17 cellular contexts compared by ENCODE assay signal in the genomic region with DNA sequence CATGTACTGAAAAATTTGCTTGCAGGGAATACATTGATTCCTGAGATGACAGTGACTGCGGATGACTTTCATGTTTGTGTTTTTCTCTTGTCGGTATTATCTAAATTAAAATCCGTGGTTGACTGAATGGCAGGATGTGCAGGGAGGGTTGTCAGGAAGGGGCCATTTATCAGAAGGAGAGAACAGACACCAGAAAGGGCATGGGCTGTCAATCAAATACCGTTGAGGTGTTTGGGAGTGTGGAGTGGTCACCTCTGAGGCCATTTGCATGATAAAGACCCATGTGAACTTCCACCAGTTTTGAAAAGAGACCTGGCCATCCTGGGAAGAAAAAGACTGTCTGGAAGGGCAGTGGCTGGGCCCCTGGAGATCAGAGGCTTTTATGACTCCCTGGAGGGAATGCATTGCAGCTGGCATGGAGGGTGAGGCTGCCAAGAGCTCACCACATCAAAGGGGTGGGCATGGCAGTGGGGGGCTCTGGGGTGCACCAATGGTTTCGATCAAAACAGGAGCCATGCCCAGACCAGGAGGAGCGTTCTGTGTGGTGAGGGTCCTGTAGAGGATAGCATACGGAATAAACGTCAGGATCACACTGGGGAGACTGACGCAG.
"Had no signal": no experiment of that assay in that cellular context is flagged by ENCODE, and none has a peak within 500 bp of the region (broad histone marks: within the 10 kb centered on the region; RNA-seq: fewer than 3 reads in every experiment).

No MANE protein-coding gene starts in this region.

- H3K36me3 ChIP-seq: neutrophil, pancreas, right lobe of liver, thoracic aorta, upper lobe of right lung had no signal

- H3K4me3 ChIP-seq: pancreas, right lobe of liver, thoracic aorta, upper lobe of right lung had no signal

- H3K4me3 Mint-ChIP-seq: activated CD8-positive, alpha-beta T cell treated with anti-CD3 and anti-CD28 coated beads for 36 hours; activated naive CD4-positive, alpha-beta T cell treated with anti-CD3 and anti-CD28 coated beads, Interleukin-2, amount 10 ng/mL, durations not matched to agents 7 days and 5 days; activated T-cell treated with anti-CD3 and anti-CD28 coated beads, Interleukin-2, amount 50 U/mL, for 4 hours; natural killer cell; stimulated activated effector memory CD8-positive, alpha-beta T cell treated with anti-CD3 and anti-CD28 coated beads, Interleukin-12 subunit alpha, Interleukin-12 subunit beta, amount 100 ng/mL, for 72 hours; WTC11 had no signal

- ATAC-seq: activated CD8-positive, alpha-beta T cell treated with anti-CD3 and anti-CD28 coated beads for 36 hours; activated T-cell treated with anti-CD3 and anti-CD28 coated beads, Interleukin-2, amount 50 U/mL, for 4 hours; esophagus mucosa; natural killer cell; pancreas; right lobe of liver; stimulated activated effector memory CD8-positive, alpha-beta T cell treated with anti-CD3 and anti-CD28 coated beads, Interleukin-12 subunit alpha, Interleukin-12 subunit beta, amount 100 ng/mL, for 72 hours; upper lobe of right lung; WTC11 had no signal

- H3K27ac ChIP-seq: neutrophil, pancreas, right lobe of liver, thoracic aorta, upper lobe of right lung had no signal

- H3K27me3 ChIP-seq: neutrophil, pancreas, right lobe of liver, upper lobe of right lung had no signal

- H3K27ac Mint-ChIP-seq: activated CD8-positive, alpha-beta T cell treated with anti-CD3 and anti-CD28 coated beads for 36 hours; activated naive CD4-positive, alpha-beta T cell treated with anti-CD3 and anti-CD28 coated beads, Interleukin-2, amount 10 ng/mL, durations not matched to agents 7 days and 5 days; natural killer cell; stimulated activated effector memory CD8-positive, alpha-beta T cell treated with anti-CD3 and anti-CD28 coated beads, Interleukin-12 subunit alpha, Interleukin-12 subunit beta, amount 100 ng/mL, for 72 hours; WTC11 had no signal

- H3K4me1 ChIP-seq: pancreas, upper lobe of right lung had no signal

- DNase-seq: activated CD4-positive, alpha-beta T cell treated with anti-CD3 and anti-CD28 coated beads for 48 hours; activated CD8-positive, alpha-beta T cell treated with anti-CD3 and anti-CD28 coated beads for 36 hours; activated naive CD4-positive, alpha-beta T cell treated with anti-CD3 and anti-CD28 coated beads, Interleukin-2, amount 10 ng/mL, durations not matched to agents 7 days and 5 days; activated T-cell treated with anti-CD3 and anti-CD28 coated beads, Interleukin-2, amount 50 U/mL, for 4 hours; aorta; cortex of kidney; mesenchymal stem cell; natural killer cell; pancreas; right lobe of liver; stimulated activated CD4-positive, alpha-beta T cell treated with anti-CD3 and anti-CD28 coated beads, Interleukin-4, amount 100 ng/mL, for 24 hours; upper lobe of right lung had no signal

- H3K36me3 Mint-ChIP-seq: activated naive CD4-positive, alpha-beta T cell treated with anti-CD3 and anti-CD28 coated beads, Interleukin-2, amount 10 ng/mL, durations not matched to agents 7 days and 5 days; natural killer cell; stimulated activated effector memory CD8-positive, alpha-beta T cell treated with anti-CD3 and anti-CD28 coated beads, Interleukin-12 subunit alpha, Interleukin-12 subunit beta, amount 100 ng/mL, for 72 hours; WTC11 had no signal

- H3K9me3 Mint-ChIP-seq: activated CD8-positive, alpha-beta T cell treated with anti-CD3 and anti-CD28 coated beads for 36 hours; activated naive CD4-positive, alpha-beta T cell treated with anti-CD3 and anti-CD28 coated beads, Interleukin-2, amount 10 ng/mL, durations not matched to agents 7 days and 5 days; activated T-cell treated with anti-CD3 and anti-CD28 coated beads, Interleukin-2, amount 50 U/mL, for 4 hours; natural killer cell; stimulated activated effector memory CD8-positive, alpha-beta T cell treated with anti-CD3 and anti-CD28 coated beads, Interleukin-12 subunit alpha, Interleukin-12 subunit beta, amount 100 ng/mL, for 72 hours; WTC11 had no signal

- FAIRE-seq: pancreas had no signal

- H3K9me3 ChIP-seq: neutrophil, pancreas, right lobe of liver, thoracic aorta, upper lobe of right lung had no signal
